ENCODE assay signal across 11 cellular contexts in the genomic region with DNA sequence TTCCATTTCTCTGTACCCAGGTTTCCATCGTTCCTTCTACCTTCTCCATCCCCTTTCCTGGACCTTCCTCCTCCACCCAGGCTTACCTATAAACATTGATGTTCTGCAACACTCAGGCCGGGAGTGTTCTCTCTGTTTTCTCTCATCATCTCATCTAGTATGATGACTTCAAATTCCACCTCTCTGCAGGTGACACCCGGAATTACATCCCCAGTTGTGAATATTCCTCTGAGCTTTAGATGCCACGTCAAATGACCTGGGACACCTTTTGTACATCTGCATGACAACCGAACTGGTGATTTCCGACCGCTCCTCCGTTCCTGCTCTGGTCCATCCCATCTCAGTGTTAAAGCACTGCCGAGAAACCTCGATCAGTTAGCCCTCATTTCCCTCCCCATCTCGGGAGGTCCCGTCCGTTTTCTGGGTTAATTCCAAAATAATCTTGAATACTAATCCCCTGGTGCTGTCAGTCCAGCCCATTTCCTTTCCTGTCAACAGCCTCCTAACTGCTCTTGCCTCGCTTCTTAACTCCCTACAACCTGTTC.
DNase-seq lines count a peak whose midpoint lies in the region; ATAC-seq and TF ChIP-seq lines count a peak whose summit lies in the region.
"Had no signal": no experiment of that assay in that cellular context is flagged by ENCODE, and none has a peak within 500 bp of the region (broad histone marks: within the 10 kb centered on the region; RNA-seq: fewer than 3 reads in every experiment).

No MANE protein-coding gene starts in this region.

- no peak overlapping the region for H3K4me2 ChIP-seq in PC-9

- H3K27me3 ChIP-seq in heart left ventricle (no peaks in the 10 kb centered on the region), PC-9 (ENCODE audit: insufficient read depth, low read depth) (no peaks in the 10 kb centered on the region), endodermal cell (ENCODE audit: control insufficient read depth, insufficient read depth, low read length, poor library complexity, severe bottlenecking) (no peaks in the 10 kb centered on the region), body of pancreas (no peaks in the 10 kb centered on the region)

- no peak overlapping the region for H3K27ac Mint-ChIP-seq in endodermal cell
- H3K27ac Mint-ChIP-seq in stimulated activated naive B cell treated with anti-CD40 and anti-IgM and Interleukin-4, amounts not matched to agents 10 μg/mL and 1 μg/mL and 100 μg/mL, for 72 hours, result peak overlapping the region; percentile 7

- 49 to 58% (median 56%) methylated on average over 14 of the region's 14 CpGs for WGBS in heart left ventricle, 4 donors
- WGBS in endodermal cell (ENCODE audit: insufficient coverage in 1 of 2, insufficient read length in 1 of 2), 2 experiments, result 91 to 94% methylated on average over 14 of the region's 14 CpGs
- WGBS in body of pancreas, 2 donors, result 83 to 85% methylated on average over 14 of the region's 14 CpGs

- intact Hi-C loops in heart left ventricle (cut with DNase I) (loop anchor here in 6 of 10 donors (1.0 to 10.0 kb wide), 5 partner anchors 37 to 63 kb away; a partner anchor contains a TSS), cardiac septum (cut with DNase I) (no loop called here), PC-9 (cut with micrococcal nuclease; ENCODE audit: unreplicated experiment) (no loop called here), body of pancreas (cut with DNase I) (no loop called here)

- H4K20me1 ChIP-seq in PC-9 (ENCODE audit: insufficient read depth), result no peaks in the 10 kb centered on the region

- no peaks in the 10 kb centered on the region for H3K9me3 ChIP-seq in heart left ventricle
- no peaks in the 10 kb centered on the region for H3K9me3 ChIP-seq in PC-9 (ENCODE audit: insufficient read depth, low read depth)
- no peaks in the 10 kb centered on the region for H3K9me3 ChIP-seq in endodermal cell (ENCODE audit: control insufficient read depth, low read length)
- no peaks in the 10 kb centered on the region for H3K9me3 ChIP-seq in body of pancreas

- H3K36me3 ChIP-seq in heart left ventricle, result peaks cover 0 to 19% (median 13%) of the 10 kb centered on the region in 9 donors
- no peaks in the 10 kb centered on the region for H3K36me3 ChIP-seq in PC-9 (ENCODE audit: low read depth)
- H3K36me3 ChIP-seq in endodermal cell (ENCODE audit: control insufficient read depth, insufficient read depth, low read length), result peaks cover 11% of the 10 kb centered on the region
- peaks cover 0 to 7% of the 10 kb centered on the region in 2 donors for H3K36me3 ChIP-seq in body of pancreas (replicated peaks in 1 of 2; ENCODE audit: insufficient read depth in 1 of 2, low read depth in 2 of 2)

- peaks cover 4% of the 10 kb centered on the region for H3K4me1 Mint-ChIP-seq in endodermal cell
- H3K4me1 Mint-ChIP-seq in stimulated activated naive B cell treated with anti-CD40 and anti-IgM and Interleukin-4, amounts not matched to agents 10 μg/mL and 1 μg/mL and 100 μg/mL, for 72 hours, result peaks cover 30 to 55% of the 10 kb centered on the region in 2 donors

- peak overlapping the region in 1 of 12 donors; percentile 1 for H3K4me3 ChIP-seq in heart left ventricle
- H3K4me3 ChIP-seq in PC-9, result no peak overlapping the region
- H3K4me3 ChIP-seq in endodermal cell (ENCODE audit: low read length), result no peak overlapping the region
- no peak overlapping the region for H3K4me3 ChIP-seq in body of pancreas

- CTCF ChIA-PET in PC-9 (lab: Charles Lee), result no interaction called here

- H3K36me3 Mint-ChIP-seq in endodermal cell (ENCODE audit: low read depth), result peaks cover 13% of the 10 kb centered on the region
- peaks cover 29 to 30% of the 10 kb centered on the region in 2 donors for H3K36me3 Mint-ChIP-seq in stimulated activated naive B cell treated with anti-CD40 and anti-IgM and Interleukin-4, amounts not matched to agents 10 μg/mL and 1 μg/mL and 100 μg/mL, for 72 hours

- no peak overlapping the region for H3K9ac ChIP-seq in endodermal cell (ENCODE audit: extremely low read depth, low read length, poor library complexity, severe bottlenecking)

- peaks cover 6% of the 10 kb centered on the region for H3K27me3 Mint-ChIP-seq in endodermal cell (ENCODE audit: insufficient read depth)
- H3K27me3 Mint-ChIP-seq in stimulated activated naive B cell treated with anti-CD40 and anti-IgM and Interleukin-4, amounts not matched to agents 10 μg/mL and 1 μg/mL and 100 μg/mL, for 72 hours, result no peaks in the 10 kb centered on the region

- H3F3A ChIP-seq in PC-9 (ENCODE audit: insufficient read depth, low read depth), result no peaks in the 10 kb centered on the region

- H3K27ac ChIP-seq in heart left ventricle (peak overlapping the region in 10 of 12 donors; percentile 21 to 65 (median 40)), PC-9 (no peak overlapping the region), endodermal cell (ENCODE audit: low read depth, low read length) (no peak overlapping the region), body of pancreas (no peak overlapping the region)

- DNase-seq in heart left ventricle (no peak), cardiac septum (ENCODE audit: low spot score) (no peak), PC-9 (no peak), endodermal cell (no peak), body of pancreas (no peak)
- DNase-seq in stimulated activated naive B cell treated with anti-CD40 and anti-IgM and Interleukin-4, amounts not matched to agents 10 μg/mL and 1 μg/mL and 100 μg/mL, for 72 hours, result no peak
- DNase-seq: foreskin fibroblast, NCI-H82, T-helper 9 cell had no signal

- POLR2A ChIA-PET in PC-9 (lab: Charles Lee; ENCODE audit: unreplicated experiment), result no interaction called here

- no peak for TF ChIP-seq CTCF in heart left ventricle (IDR thresholded peaks at IDR 0.05)
- TF ChIP-seq CTCF in PC-9 (conservative IDR thresholded peaks at IDR 0.05), result no peak
- peak; percentile 51 for TF ChIP-seq CTCF in endodermal cell (conservative IDR thresholded peaks at IDR 0.05)
- no peak for TF ChIP-seq CTCF in body of pancreas (IDR thresholded peaks at IDR 0.05)

- TF ChIP-seq POLR2A in heart left ventricle (IDR thresholded peaks at IDR 0.05) (no peak), body of pancreas (IDR thresholded peaks at IDR 0.05) (no peak)

- no peaks in the 10 kb centered on the region for H3K9me2 ChIP-seq in PC-9 (ENCODE audit: insufficient read depth)

- TSS peak; percentile 11 for BruUV-seq in PC-9 (replicated peaks; lab: Mats Ljungman, UMichigan)

- H2AFZ ChIP-seq in PC-9, result no peak overlapping the region

- ATAC-seq in heart left ventricle (peak in 1 of 4 donors; percentile 21), GM18517 (IDR thresholded peaks at IDR 0.05; ENCODE audit: unreplicated experiment) (no peak), body of pancreas (no peak)
- no peak for ATAC-seq in stimulated activated naive B cell treated with anti-CD40 and anti-IgM and Interleukin-4, amounts not matched to agents 10 μg/mL and 1 μg/mL and 100 μg/mL, for 72 hours (replicated peaks)
- ATAC-seq: Panc1 had no signal

- peaks cover 0 to 33% (median 15%) of the 10 kb centered on the region in 12 donors for H3K4me1 ChIP-seq in heart left ventricle
- no peaks in the 10 kb centered on the region for H3K4me1 ChIP-seq in PC-9 (replicated peaks; ENCODE audit: insufficient read depth)
- H3K4me1 ChIP-seq in endodermal cell (ENCODE audit: control insufficient read depth, insufficient read depth, low read length), result no peaks in the 10 kb centered on the region
- peaks cover 5% of the 10 kb centered on the region for H3K4me1 ChIP-seq in body of pancreas

- no peak overlapping the region for H3K4me3 Mint-ChIP-seq in endodermal cell
- peak overlapping the region in 1 of 2 donors; percentile 14 for H3K4me3 Mint-ChIP-seq in stimulated activated naive B cell treated with anti-CD40 and anti-IgM and Interleukin-4, amounts not matched to agents 10 μg/mL and 1 μg/mL and 100 μg/mL, for 72 hours

- H3K79me2 ChIP-seq in PC-9 (ENCODE audit: low read depth), result no peaks in the 10 kb centered on the region

- H3K9me3 Mint-ChIP-seq in endodermal cell, result no peaks in the 10 kb centered on the region
- H3K9me3 Mint-ChIP-seq in stimulated activated naive B cell treated with anti-CD40 and anti-IgM and Interleukin-4, amounts not matched to agents 10 μg/mL and 1 μg/mL and 100 μg/mL, for 72 hours, result peaks cover 9 to 12% of the 10 kb centered on the region in 2 donors

Comparison
In these comparisons a context has a peak if more than half of its experiments do, and no peak if none do; other contexts are left out.
1. intact Hi-C loops: an anchor here in heart left ventricle (1.0 to 10.0 kb wide); none called in cardiac septum, PC-9 and body of pancreas.
2. H3K27ac ChIP-seq: peak in heart left ventricle (10 of 12); none in PC-9 (single experiment), endodermal cell (single experiment) and body of pancreas (0 of 4).